ENCODE assay signal across 19 cellular contexts in genomic region chr7:130022623-130023175, GRCh38. TPM values are rescaled to one million over a fixed set of nuclear protein-coding genes. Genes with fewer than 3 reads are reported as not detected.
DNase-seq lines count a peak whose midpoint lies in the region; ATAC-seq and TF ChIP-seq lines count a peak whose summit lies in the region.
"Had no signal": no experiment of that assay in that cellular context is flagged by ENCODE, and none has a peak within 500 bp of the region (broad histone marks: within the 10 kb centered on the region; RNA-seq: fewer than 3 reads in every experiment).

No MANE protein-coding gene starts in this region.

- H3K9me3 ChIP-seq in HEK293 (ENCODE audit: control insufficient read depth, insufficient read depth, low read depth, low read length), result no peaks in the 10 kb centered on the region
- H3K9me3 ChIP-seq in PC-9 (ENCODE audit: insufficient read depth, low read depth), result no peaks in the 10 kb centered on the region
- H3K9me3 ChIP-seq: Peyer's patch had no signal

- no peaks in the 10 kb centered on the region for H3K27me3 Mint-ChIP-seq in activated CD4-positive, alpha-beta T cell treated with anti-CD3 and anti-CD28 coated beads for 36 hours
- H3K27me3 Mint-ChIP-seq in activated T-helper 17 cell treated with anti-CD3 and anti-CD28 coated beads, Interleukin-2, amount 50 U/mL, for 72 hours, result no peaks in the 10 kb centered on the region
- H3K27me3 Mint-ChIP-seq: CD8-positive, alpha-beta memory T cell; IgD-negative memory B cell had no signal

- H3K4me3 ChIP-seq in HEK293 (ENCODE audit: low read depth, low read length), result no peak overlapping the region
- no peak overlapping the region for H3K4me3 ChIP-seq in PC-9
- H3K4me3 ChIP-seq: Peyer's patch had no signal

- no peaks in the 10 kb centered on the region for H3K4me1 ChIP-seq in HEK293 (ENCODE audit: control insufficient read depth, insufficient read depth, low read length)
- H3K4me1 ChIP-seq in PC-9 (replicated peaks; ENCODE audit: insufficient read depth), result peaks cover 15% of the 10 kb centered on the region
- H3K4me1 ChIP-seq: Peyer's patch had no signal

- no peaks in the 10 kb centered on the region for H3K4me1 Mint-ChIP-seq in activated CD4-positive, alpha-beta T cell treated with anti-CD3 and anti-CD28 coated beads for 36 hours
- H3K4me1 Mint-ChIP-seq in activated T-helper 17 cell treated with anti-CD3 and anti-CD28 coated beads, Interleukin-2, amount 50 U/mL, for 72 hours, result no peaks in the 10 kb centered on the region
- H3K4me1 Mint-ChIP-seq: CD8-positive, alpha-beta memory T cell; IgD-negative memory B cell had no signal

- no TSS peak for BruUV-seq in PC-9 (replicated peaks; lab: Mats Ljungman, UMichigan)

- no peaks in the 10 kb centered on the region for H3K27me3 ChIP-seq in PC-9 (ENCODE audit: insufficient read depth, low read depth)
- H3K27me3 ChIP-seq: Peyer's patch had no signal

- no peak overlapping the region for H2AFZ ChIP-seq in PC-9

- no peak overlapping the region for H3K4me2 ChIP-seq in PC-9

- no peak for TF ChIP-seq CTCF in HEK293 (tag by site-specific recombination; IDR thresholded peaks at IDR 0.05)
- TF ChIP-seq CTCF in PC-9 (conservative IDR thresholded peaks at IDR 0.05), result no peak

- no peaks in the 10 kb centered on the region for H4K20me1 ChIP-seq in PC-9 (ENCODE audit: insufficient read depth)

- H3K9me3 Mint-ChIP-seq in activated CD4-positive, alpha-beta T cell treated with anti-CD3 and anti-CD28 coated beads for 36 hours (ENCODE audit: low read depth), result no peaks in the 10 kb centered on the region
- no peaks in the 10 kb centered on the region for H3K9me3 Mint-ChIP-seq in activated T-helper 17 cell treated with anti-CD3 and anti-CD28 coated beads, Interleukin-2, amount 50 U/mL, for 72 hours
- H3K9me3 Mint-ChIP-seq: CD8-positive, alpha-beta memory T cell; IgD-negative memory B cell had no signal

- no peaks in the 10 kb centered on the region for H3K9me2 ChIP-seq in PC-9 (ENCODE audit: insufficient read depth)

- intact Hi-C loops in activated CD4-positive, alpha-beta T cell treated with anti-CD3 and anti-CD28 coated beads for 36 hours (cut with DNase I, micrococcal nuclease), result no loop called here
- intact Hi-C loops in posterior vena cava (cut with DNase I), result no loop called here
- intact Hi-C loops in PC-9 (cut with micrococcal nuclease; ENCODE audit: unreplicated experiment), result no loop called here

- H3K36me3 ChIP-seq in HEK293 (ENCODE audit: control insufficient read depth in 2 of 2, insufficient read depth in 1 of 2, low read length in 2 of 2) (peaks cover 67 to 71% of the 10 kb centered on the region in 2 experiments), PC-9 (ENCODE audit: low read depth) (peaks cover 29% of the 10 kb centered on the region)

- H3K36me3 Mint-ChIP-seq in activated CD4-positive, alpha-beta T cell treated with anti-CD3 and anti-CD28 coated beads for 36 hours (ENCODE audit: low read depth), result peaks cover 45% of the 10 kb centered on the region
- peaks cover 96% of the 10 kb centered on the region for H3K36me3 Mint-ChIP-seq in activated T-helper 17 cell treated with anti-CD3 and anti-CD28 coated beads, Interleukin-2, amount 50 U/mL, for 72 hours (ENCODE audit: low read depth)

- peaks cover 11% of the 10 kb centered on the region for H3F3A ChIP-seq in PC-9 (ENCODE audit: insufficient read depth, low read depth)

- H3K27ac Mint-ChIP-seq in activated CD4-positive, alpha-beta T cell treated with anti-CD3 and anti-CD28 coated beads for 36 hours, result no peak overlapping the region
- H3K27ac Mint-ChIP-seq in activated T-helper 17 cell treated with anti-CD3 and anti-CD28 coated beads, Interleukin-2, amount 50 U/mL, for 72 hours, result no peak overlapping the region
- H3K27ac Mint-ChIP-seq: IgD-negative memory B cell had no signal

- peak; percentile 19 for DNase-seq in activated CD4-positive, alpha-beta T cell treated with anti-CD3 and anti-CD28 coated beads for 36 hours
- DNase-seq in activated CD4-positive, alpha-beta T cell treated with anti-CD3 and anti-CD28 coated beads for 1 hour, result no peak
- peak; percentile 52 for DNase-seq in posterior vena cava (ENCODE audit: low spot score)
- DNase-seq in PC-9, result no peak
- no peak for DNase-seq in cerebellar cortex (ENCODE audit: low spot score)
- no peak for DNase-seq in kidney glomerular epithelial cell (lab: John Stamatoyannopoulos, UW)
- DNase-seq: Calu3; CD8-positive, alpha-beta memory T cell; DMS153; GF-D8; Kasumi-1; NCI-H187 treated with DMSO at 0.1 percent for 48 hours; NCI-H748 treated with DMSO at 0.1 percent for 48 hours; Peyer's patch had no signal

- POLR2A ChIA-PET in activated CD4-positive, alpha-beta T cell treated with anti-CD3 and anti-CD28 coated beads for 36 hours (lab: Charles Lee), result no interaction called here
- POLR2A ChIA-PET in HEK293 (lab: Yijun Ruan, JAX), result no interaction called here
- POLR2A ChIA-PET in PC-9 (lab: Charles Lee; ENCODE audit: unreplicated experiment), result no interaction called here

- H3K4me3 Mint-ChIP-seq in activated CD4-positive, alpha-beta T cell treated with anti-CD3 and anti-CD28 coated beads for 36 hours, result no peak overlapping the region
- no peak overlapping the region for H3K4me3 Mint-ChIP-seq in activated T-helper 17 cell treated with anti-CD3 and anti-CD28 coated beads, Interleukin-2, amount 50 U/mL, for 72 hours
- H3K4me3 Mint-ChIP-seq: CD8-positive, alpha-beta memory T cell; IgD-negative memory B cell had no signal

- H3K27ac ChIP-seq in HEK293 (ENCODE audit: extremely low read depth, low read depth, low read length), result no peak overlapping the region
- no peak overlapping the region for H3K27ac ChIP-seq in PC-9
- H3K27ac ChIP-seq: 22Rv1, C4-2B, Peyer's patch had no signal

- H3K79me2 ChIP-seq in PC-9 (ENCODE audit: low read depth), result no peaks in the 10 kb centered on the region

- ATAC-seq in activated CD4-positive, alpha-beta T cell treated with anti-CD3 and anti-CD28 coated beads for 36 hours, result peak; percentile 53
- peak; percentile 42 for ATAC-seq in activated T-helper 17 cell treated with anti-CD3 and anti-CD28 coated beads, Interleukin-2, amount 50 U/mL, for 72 hours (replicated peaks)

- CTCF ChIA-PET in activated CD4-positive, alpha-beta T cell treated with anti-CD3 and anti-CD28 coated beads for 36 hours (lab: Charles Lee), result interaction anchor here (3.5 kb wide), 1 partner anchor 11 kb away, joined by 16 read pairs; no protein-coding TSS in a partner anchor
- CTCF ChIA-PET in HEK293 (lab: Yijun Ruan, JAX) (interaction anchor here (0.7 kb wide), 1 partner anchor 598 kb away, joined by 5 read pairs; no protein-coding TSS in a partner anchor), PC-9 (lab: Charles Lee) (no interaction called here)

TF ChIP-seq in HEK293, 187 proteins besides CTCF, POLR2A, EP300 and RAD21:
- peak; percentile 95 for TF ChIP-seq ZNF610 (tag by site-specific recombination; IDR thresholded peaks at IDR 0.05; ENCODE audit: borderline replicate concordance)
- TF ChIP-seq ZNF488 (tag by site-specific recombination; IDR thresholded peaks at IDR 0.05), result no peak
- TF ChIP-seq ZIC2 (tag by site-specific recombination; IDR thresholded peaks at IDR 0.05), result peak; percentile 68
- TF ChIP-seq GLIS1 (tag by site-specific recombination; IDR thresholded peaks at IDR 0.05), result peak; percentile 88

RNA-seq across cellular contexts. Expression of gene ZC3HC1, which starts 28.5 kb away (rescaled TPM):
- 10 to 100 TPM; 21.6 to 25.3 TPM for total RNA-seq in activated CD4-positive, alpha-beta T cell treated with anti-CD3 and anti-CD28 coated beads for 36 hours
- 10 to 100 TPM; 22.6 to 33.7 TPM for total RNA-seq in activated T-helper 17 cell treated with anti-CD3 and anti-CD28 coated beads, Interleukin-2, amount 50 U/mL, for 72 hours
- total RNA-seq in posterior vena cava (10 to 100 TPM; 11.4 to 13.2 TPM), PC-9 (2021) (21.6 and 25.7 TPM in 2 replicates)

RNA-seq across cellular contexts. Expression of gene KLHDC10, which starts 47.6 kb away (rescaled TPM):
- 10 to 100 TPM; 13.5 to 14.2 TPM for total RNA-seq in activated CD4-positive, alpha-beta T cell treated with anti-CD3 and anti-CD28 coated beads for 36 hours
- total RNA-seq in activated T-helper 17 cell treated with anti-CD3 and anti-CD28 coated beads, Interleukin-2, amount 50 U/mL, for 72 hours, result 10 to 100 TPM; 16.2 to 21.3 TPM
- total RNA-seq in posterior vena cava (10 to 100 TPM; 22.6 to 24.6 TPM), PC-9 (2021) (46.4 and 47.0 TPM in 2 replicates)

Comparison
In these comparisons a context has a peak if more than half of its experiments do, and no peak if none do; other contexts are left out.
1. DNase-seq: peak in activated CD4-positive, alpha-beta T cell treated with anti-CD3 and anti-CD28 coated beads for 36 hours (single experiment) and posterior vena cava (single experiment); none in activated CD4-positive, alpha-beta T cell treated with anti-CD3 and anti-CD28 coated beads for 1 hour (single experiment), PC-9 (0 of 2), cerebellar cortex (single experiment) and kidney glomerular epithelial cell (single experiment).